7 cellular contexts compared by ENCODE assay signal in genomic region chr17:40433551-40434384, GRCh38.
DNase-seq lines count a peak whose midpoint lies in the region; ATAC-seq, FAIRE-seq and TF ChIP-seq lines count a peak whose summit lies in the region.

No MANE protein-coding gene starts in this region.

- peak overlapping the region; percentile 85 to 87 (median 86) for H3K27ac Mint-ChIP-seq in nephron

- DNase-seq in NB4 (ENCODE audit: low read depth) = peak; percentile 42
- peak; percentile 28 to 29 for DNase-seq in cardiac fibroblast (ENCODE audit: low read depth in 2 of 2)
- DNase-seq in urothelium cell line (ENCODE audit: low spot score) = no peak

- H3K36me3 Mint-ChIP-seq in nephron (ENCODE audit: low read depth) = no peaks in the 10 kb centered on the region

- TF ChIP-seq CTCF in GM12873 (IDR thresholded peaks at IDR 0.05; ENCODE audit: insufficient read depth, low read depth, low read length, missing control alignments) (peak; percentile 81), NB4 (IDR thresholded peaks at IDR 0.05; ENCODE audit: low read depth, low read length) (peak; percentile 75), cardiac fibroblast (IDR thresholded peaks at IDR 0.05; ENCODE audit: low read depth, low read length) (peak; percentile 57), nephron (IDR thresholded peaks at IDR 0.05; ENCODE audit: unreplicated experiment in 3 of 3) (peak; percentile 33 to 43 (median 42))

- no peaks in the 10 kb centered on the region for H3K27me3 Mint-ChIP-seq in nephron (ENCODE audit: low read depth)

- peaks cover 24% of the 10 kb centered on the region for H3K4me1 Mint-ChIP-seq in nephron

- FAIRE-seq in urothelium cell line (lab: Jason Lieb, UNC) = no peak

- ATAC-seq in HG02678 (IDR thresholded peaks at IDR 0.05; ENCODE audit: unreplicated experiment) = no peak
- ATAC-seq in HG03460 (IDR thresholded peaks at IDR 0.05; ENCODE audit: unreplicated experiment) = no peak

- no peaks in the 10 kb centered on the region for H3K9me3 Mint-ChIP-seq in nephron

- no peak overlapping the region for H3K4me3 Mint-ChIP-seq in nephron

- TF ChIP-seq POLR2A in NB4 (IDR thresholded peaks at IDR 0.05; ENCODE audit: extremely low read depth, insufficient read length) = no peak

- no peak overlapping the region for H3K4me3 ChIP-seq in NB4 (ENCODE audit: low read depth, low read length)
- H3K4me3 ChIP-seq in cardiac fibroblast (replicated peaks in 1 of 2; ENCODE audit: low read depth in 2 of 2, low read length in 2 of 2) = no peak overlapping the region
